Comparison of ENCODE assay signal across 8 cellular contexts in genomic region chr12:56590237-56590830, GRCh38. TPM values are rescaled to one million over a fixed set of nuclear protein-coding genes. Genes with fewer than 3 reads are reported as not detected.
A peak's percentile ranks its signal among the peaks of the same experiment; 100 is the strongest.
DNase-seq lines count a peak whose midpoint lies in the region; ATAC-seq and TF ChIP-seq lines count a peak whose summit lies in the region.

No MANE protein-coding gene starts in this region.

- H3K9ac ChIP-seq in SK-N-SH, result no peak overlapping the region

- H3K4me2 ChIP-seq in SK-N-SH, result no peak overlapping the region

- POLR2A ChIA-PET in SK-N-SH (lab: Yijun Ruan, JAX), result no interaction called here

- whole genome bisulfite sequencing in SK-N-SH (ENCODE audit: low lambda C conversion rate), result 79% methylated on average over 3 of the region's 3 CpGs

- ATAC-seq in HG02678 (IDR thresholded peaks at IDR 0.05; ENCODE audit: unreplicated experiment) (peak; percentile 59), GM21360 (IDR thresholded peaks at IDR 0.05; ENCODE audit: unreplicated experiment) (no peak)

- H3K9me3 ChIP-seq in SK-N-SH, result no peaks in the 10 kb centered on the region

- H3K9me2 ChIP-seq in SK-N-SH, result no peaks in the 10 kb centered on the region

- no peak overlapping the region for H3K27ac ChIP-seq in SK-N-SH (ENCODE audit: low read depth in 2 of 2, low read length in 1 of 2)

- H3K27me3 ChIP-seq in SK-N-SH (ENCODE audit: insufficient read depth), result no peaks in the 10 kb centered on the region

- no peak overlapping the region for H3K4me3 ChIP-seq in SK-N-SH (ENCODE audit: low read depth in 2 of 2, low read length in 1 of 2)

- H2AFZ ChIP-seq in SK-N-SH (ENCODE audit: low read depth), result no peak overlapping the region

- no peaks in the 10 kb centered on the region for H4K20me1 ChIP-seq in SK-N-SH (ENCODE audit: insufficient read depth)

- no peaks in the 10 kb centered on the region for H3K79me2 ChIP-seq in SK-N-SH (ENCODE audit: insufficient read depth)

- peak; percentile 36; the same call in 1 of the 2 replicates for TF ChIP-seq RAD21 in SK-N-SH (IDR thresholded peaks at IDR 0.05; ENCODE audit: low read length)

- peaks cover 20 to 40% of the 10 kb centered on the region in 2 experiments for H3K36me3 ChIP-seq in SK-N-SH (replicated peaks in 1 of 2; ENCODE audit: control insufficient read depth in 1 of 2, insufficient read depth in 2 of 2, low read length in 1 of 2)

- TF ChIP-seq EP300 in SK-N-SH (IDR thresholded peaks at IDR 0.05; ENCODE audit: borderline replicate concordance in 1 of 2, low read depth in 1 of 2, low read length in 1 of 2), result no peak

- DNase-seq in DMS 273 (lab: John Stamatoyannopoulos, UW; ENCODE audit: unreplicated experiment) (peak; percentile 30), DMS 273 treated with DMSO at 0.1 percent for 48 hours (lab: John Stamatoyannopoulos, UW) (no peak), SK-N-SH (peak; percentile 38), iPS-NIHi7 (ENCODE audit: extremely low spot score) (peak; percentile 58), NCI-H226 (no peak), NCI-H526 treated with DMSO at 0.1 percent for 48 hours (lab: John Stamatoyannopoulos, UW) (no peak)

- peaks cover 5 to 6% of the 10 kb centered on the region in 2 experiments; a peak in 1 of 4 replicates for H3K4me1 ChIP-seq in SK-N-SH (ENCODE audit: control insufficient read depth in 1 of 2, insufficient read depth in 2 of 2, low read depth in 1 of 2, low read length in 1 of 2)

- H3F3A ChIP-seq in SK-N-SH (replicated peaks; ENCODE audit: insufficient read depth), result peaks cover 32% of the 10 kb centered on the region

- CTCF ChIA-PET in SK-N-SH (lab: Yijun Ruan, JAX), result interaction anchor here (0.6 to 6.1 kb wide), 17 partner anchors 9 to 401 kb away, joined by 3 to 40 read pairs (median 5); partner anchors contain the start of genes RBMS2 and SMARCC2

- TF ChIP-seq CTCF in SK-N-SH (IDR thresholded peaks at IDR 0.05), result peak; percentile 49

TF ChIP-seq in SK-N-SH, 30 proteins besides CTCF, POLR2A, EP300 and RAD21:
- TF ChIP-seq SMC3 (IDR thresholded peaks at IDR 0.05; ENCODE audit: low read depth, low read length) (0 out of 2 replicates have a peak, but pooled peaks have one; percentile 6), FOXJ3 (CRISPR knock-in tag; IDR thresholded peaks at IDR 0.05) (no peak)

RNA-seq across cellular contexts. Expression of gene BAZ2A, which starts 39.8 kb away (rescaled TPM):
- polyA plus RNA-seq in SK-N-SH (2012; rRNA removed), result 32.4 and 34.9 TPM in 2 replicates
- 17.7 and 22.0 TPM in 2 replicates for polyA plus RNA-seq in SK-N-SH (2012; cell fraction: cytosol; rRNA removed)
- polyA plus RNA-seq in SK-N-SH (2012; cell fraction: nucleus; rRNA removed), result 121 and 132 TPM in 2 replicates

RNA-seq across cellular contexts. Expression of gene ATP5F1B, which starts 55.5 kb away (rescaled TPM):
- 762 and 917 TPM in 2 replicates for polyA plus RNA-seq in SK-N-SH (2012; rRNA removed)
- 791 and 824 TPM in 2 replicates for polyA plus RNA-seq in SK-N-SH (2012; cell fraction: cytosol; rRNA removed)
- polyA plus RNA-seq in SK-N-SH (2012; cell fraction: nucleus; rRNA removed), result 461 and 654 TPM in 2 replicates

Comparison
In these comparisons a context has a peak if more than half of its experiments do, and no peak if none do; other contexts are left out.
1. DNase-seq: peak in DMS 273 (single experiment), SK-N-SH (single experiment) and iPS-NIHi7 (single experiment); none in DMS 273 treated with DMSO at 0.1 percent for 48 hours (single experiment), NCI-H226 (single experiment) and NCI-H526 treated with DMSO at 0.1 percent for 48 hours (single experiment).